Comparison of ENCODE assay signal across 18 cellular contexts in the genomic region with DNA sequence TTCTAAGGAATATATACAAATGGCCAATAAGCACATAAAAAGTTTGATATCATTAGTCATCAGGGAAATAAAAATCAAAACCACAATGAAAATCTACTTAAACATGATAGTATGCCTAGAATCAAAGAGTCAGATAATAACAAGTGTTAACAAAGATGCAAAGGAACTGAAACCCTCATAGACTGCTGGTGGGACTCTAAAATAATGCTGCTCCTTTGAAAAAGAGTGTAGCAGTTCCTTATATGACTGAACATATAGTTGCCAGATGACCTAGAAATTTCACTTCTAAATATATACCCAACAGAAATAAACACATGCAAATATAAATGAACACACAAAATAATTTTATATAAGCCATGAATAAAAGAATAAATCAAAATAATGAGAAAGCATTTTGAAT.
DNase-seq lines count a peak whose midpoint lies in the region; ATAC-seq and TF ChIP-seq lines count a peak whose summit lies in the region.
"Had no signal": no experiment of that assay in that cellular context is flagged by ENCODE, and none has a peak within 500 bp of the region (broad histone marks: within the 10 kb centered on the region; RNA-seq: fewer than 3 reads in every experiment).

No MANE protein-coding gene starts in this region.

- H3K4me1 Mint-ChIP-seq in stimulated activated naive CD8-positive, alpha-beta T cell treated with anti-CD3 and anti-CD28 coated beads, Interleukin-15, amount 100 ng/mL, for 72 hours = no peaks in the 10 kb centered on the region

- no peaks in the 10 kb centered on the region for H3K9me3 Mint-ChIP-seq in stimulated activated naive CD8-positive, alpha-beta T cell treated with anti-CD3 and anti-CD28 coated beads, Interleukin-15, amount 100 ng/mL, for 72 hours
- H3K9me3 Mint-ChIP-seq: CD8-positive, alpha-beta T cell; type B pancreatic cell had no signal

- H3K27ac Mint-ChIP-seq in stimulated activated naive CD8-positive, alpha-beta T cell treated with anti-CD3 and anti-CD28 coated beads, Interleukin-15, amount 100 ng/mL, for 72 hours = no peak overlapping the region
- H3K27ac Mint-ChIP-seq: activated CD8-positive, alpha-beta T cell treated with anti-CD3 and anti-CD28 coated beads, Interleukin-2, amount 10 ng/mL, durations not matched to agents 7 days and 5 days; CD8-positive, alpha-beta T cell; type B pancreatic cell had no signal

- DNase-seq in GM10266 (ENCODE audit: extremely low spot score) (peak; percentile 32), globus pallidus (ENCODE audit: low spot score) (no peak), DMS53 treated with DMSO at 0.1 percent for 48 hours (lab: John Stamatoyannopoulos, UW; ENCODE audit: unreplicated experiment) (no peak)
- DNase-seq in stimulated activated naive CD8-positive, alpha-beta T cell treated with anti-CD3 and anti-CD28 coated beads, Interleukin-15, amount 100 ng/mL, for 72 hours = no peak
- DNase-seq: activated CD8-positive, alpha-beta T cell treated with anti-CD3 and anti-CD28 coated beads, Interleukin-2, amount 10 ng/mL, durations not matched to agents 7 days and 5 days; activated effector memory CD4-positive, alpha-beta T cell treated with Interleukin-2 at 50 U/mL for 16 hours; CD8-positive, alpha-beta T cell; mesenchymal stem cell; NCI-H2029; Peyer's patch; stimulated activated CD4-positive, alpha-beta T cell treated with anti-CD3 and anti-CD28 coated beads, Interleukin-4, amount 100 ng/mL, for 24 hours had no signal

- no peak overlapping the region for H3K4me3 Mint-ChIP-seq in stimulated activated naive CD8-positive, alpha-beta T cell treated with anti-CD3 and anti-CD28 coated beads, Interleukin-15, amount 100 ng/mL, for 72 hours
- H3K4me3 Mint-ChIP-seq: activated CD8-positive, alpha-beta T cell treated with anti-CD3 and anti-CD28 coated beads, Interleukin-2, amount 10 ng/mL, durations not matched to agents 7 days and 5 days; CD8-positive, alpha-beta T cell; type B pancreatic cell had no signal

- no peak for TF ChIP-seq CTCF in GM10266 (IDR thresholded peaks at IDR 0.05; ENCODE audit: control insufficient read depth, insufficient read depth, low read depth, missing control alignments)

- peak; percentile 78 for ATAC-seq in GM19043 (IDR thresholded peaks at IDR 0.05; ENCODE audit: low read depth, unreplicated experiment)
- ATAC-seq in GM21786 (IDR thresholded peaks at IDR 0.05; ENCODE audit: unreplicated experiment) = peak; percentile 90
- ATAC-seq in HG03378 (IDR thresholded peaks at IDR 0.05; ENCODE audit: unreplicated experiment) = peak; percentile 94
- ATAC-seq in GM18861 (IDR thresholded peaks at IDR 0.05; ENCODE audit: unreplicated experiment) = no peak
- no peak for ATAC-seq in stimulated activated naive CD8-positive, alpha-beta T cell treated with anti-CD3 and anti-CD28 coated beads, Interleukin-15, amount 100 ng/mL, for 72 hours
- ATAC-seq: A549; activated CD8-positive, alpha-beta T cell treated with anti-CD3 and anti-CD28 coated beads, Interleukin-2, amount 10 ng/mL, durations not matched to agents 7 days and 5 days; CD8-positive, alpha-beta T cell; sciatic nerve had no signal

- H3K27me3 Mint-ChIP-seq in stimulated activated naive CD8-positive, alpha-beta T cell treated with anti-CD3 and anti-CD28 coated beads, Interleukin-15, amount 100 ng/mL, for 72 hours = no peaks in the 10 kb centered on the region
- H3K27me3 Mint-ChIP-seq: type B pancreatic cell had no signal

Comparison
In these comparisons a context has a peak if more than half of its experiments do, and no peak if none do; other contexts are left out.
1. ATAC-seq: peak in GM19043 (single experiment), GM21786 (single experiment) and HG03378 (single experiment); none in GM18861 (single experiment) and stimulated activated naive CD8-positive, alpha-beta T cell treated with anti-CD3 and anti-CD28 coated beads, Interleukin-15, amount 100 ng/mL, for 72 hours (single experiment).